8 cellular contexts compared by ENCODE assay signal in genomic region chr5:157148734-157149615, GRCh38. TPM values are rescaled to one million over a fixed set of nuclear protein-coding genes. Genes with fewer than 3 reads are reported as not detected.
A peak's percentile ranks its signal among the peaks of the same experiment; 100 is the strongest.
DNase-seq lines count a peak whose midpoint lies in the region; ATAC-seq and TF ChIP-seq lines count a peak whose summit lies in the region.

No MANE protein-coding gene starts in this region.

- POLR2A ChIA-PET in activated CD8-positive, alpha-beta T cell treated with anti-CD3 and anti-CD28 coated beads, Interleukin-2, amount 10 ng/mL, durations not matched to agents 7 days and 5 days (lab: Charles Lee) = interaction anchor here (0.5 to 3.2 kb wide), 11 partner anchors 12 to 124 kb away, joined by 3 to 22 read pairs (median 5); partner anchors contain the start of gene ITK

- H3K27ac Mint-ChIP-seq in activated CD8-positive, alpha-beta T cell treated with anti-CD3 and anti-CD28 coated beads, Interleukin-2, amount 10 ng/mL, durations not matched to agents 7 days and 5 days = no peak overlapping the region
- peak overlapping the region; percentile 89 to 97 for H3K27ac Mint-ChIP-seq in effector memory CD8-positive, alpha-beta T cell

- H3K9me3 Mint-ChIP-seq in activated CD8-positive, alpha-beta T cell treated with anti-CD3 and anti-CD28 coated beads, Interleukin-2, amount 10 ng/mL, durations not matched to agents 7 days and 5 days (ENCODE audit: insufficient read depth) = no peaks in the 10 kb centered on the region
- H3K9me3 Mint-ChIP-seq in effector memory CD8-positive, alpha-beta T cell = no peaks in the 10 kb centered on the region

- ATAC-seq in HG03159 (IDR thresholded peaks at IDR 0.05; ENCODE audit: unreplicated experiment) = peak; percentile 78
- peak; percentile 75 for ATAC-seq in activated CD8-positive, alpha-beta T cell treated with anti-CD3 and anti-CD28 coated beads, Interleukin-2, amount 10 ng/mL, durations not matched to agents 7 days and 5 days
- peak; percentile 98 for ATAC-seq in effector memory CD8-positive, alpha-beta T cell (replicated peaks)

- DNase-seq in A172 (ENCODE audit: low spot score) (peak; percentile 67), GM13977 (ENCODE audit: low spot score) (peak; percentile 64), NCI-H748 (lab: John Stamatoyannopoulos, UW; ENCODE audit: unreplicated experiment) (peak; percentile 71), midbrain (lab: John Stamatoyannopoulos, UW) (peak; percentile 83)
- peak; percentile 90 for DNase-seq in activated CD8-positive, alpha-beta T cell treated with anti-CD3 and anti-CD28 coated beads, Interleukin-2, amount 10 ng/mL, durations not matched to agents 7 days and 5 days
- DNase-seq in effector memory CD8-positive, alpha-beta T cell = peak; percentile 85 to 91 (median 86)
- peak; percentile 61 for DNase-seq in stimulated activated CD8-positive, alpha-beta memory T cell treated with anti-CD3 and anti-CD28 coated beads, Interleukin-7, amount 100 ng/mL, for 24 hours (ENCODE audit: low read depth)

- in situ Hi-C loops in GM13977 (cut with MboI; ENCODE audit: low pct_unique_long_range_greater_than_20kb, low sequenced_read_pairs, unreplicated experiment) = loop anchor here (10.0 to 25.0 kb wide), 3 partner anchors 166 to 1212 kb away; no protein-coding TSS in a partner anchor

- no peak overlapping the region for H3K4me3 Mint-ChIP-seq in activated CD8-positive, alpha-beta T cell treated with anti-CD3 and anti-CD28 coated beads, Interleukin-2, amount 10 ng/mL, durations not matched to agents 7 days and 5 days
- H3K4me3 Mint-ChIP-seq in effector memory CD8-positive, alpha-beta T cell = peak overlapping the region; percentile 25 to 55

- H3K27me3 Mint-ChIP-seq in activated CD8-positive, alpha-beta T cell treated with anti-CD3 and anti-CD28 coated beads, Interleukin-2, amount 10 ng/mL, durations not matched to agents 7 days and 5 days (ENCODE audit: low read depth) = no peaks in the 10 kb centered on the region
- no peaks in the 10 kb centered on the region for H3K27me3 Mint-ChIP-seq in effector memory CD8-positive, alpha-beta T cell

- no peaks in the 10 kb centered on the region for H3K36me3 Mint-ChIP-seq in activated CD8-positive, alpha-beta T cell treated with anti-CD3 and anti-CD28 coated beads, Interleukin-2, amount 10 ng/mL, durations not matched to agents 7 days and 5 days (ENCODE audit: low read depth)
- peaks cover 3% of the 10 kb centered on the region for H3K36me3 Mint-ChIP-seq in effector memory CD8-positive, alpha-beta T cell (ENCODE audit: insufficient read depth)

- CTCF ChIA-PET in activated CD8-positive, alpha-beta T cell treated with anti-CD3 and anti-CD28 coated beads, Interleukin-2, amount 10 ng/mL, durations not matched to agents 7 days and 5 days (lab: Charles Lee) = interaction anchor here (0.9 to 7.4 kb wide), 44 partner anchors 9 to 194 kb away, joined by 3 to 162 read pairs (median 5); partner anchors contain the start of gene ITK

- peak; percentile 84 for TF ChIP-seq CTCF in GM13977 (IDR thresholded peaks at IDR 0.05; ENCODE audit: extremely low read depth, insufficient read depth, missing control alignments)

- H3K4me1 Mint-ChIP-seq in activated CD8-positive, alpha-beta T cell treated with anti-CD3 and anti-CD28 coated beads, Interleukin-2, amount 10 ng/mL, durations not matched to agents 7 days and 5 days (ENCODE audit: low read depth) = peaks cover 54% of the 10 kb centered on the region
- peaks cover 10 to 18% of the 10 kb centered on the region in 2 donors for H3K4me1 Mint-ChIP-seq in effector memory CD8-positive, alpha-beta T cell (ENCODE audit: low read depth in 2 of 2)

RNA-seq across cellular contexts. Expression of gene MED7, which starts 6.3 kb away (rescaled TPM):
- 25.6 and 26.0 TPM in 2 replicates for total RNA-seq in A172 (2014; rRNA removed; shearing (Covaris generic))
- 10 to 100 TPM; 13.1 to 13.9 TPM for total RNA-seq in activated CD8-positive, alpha-beta T cell treated with anti-CD3 and anti-CD28 coated beads, Interleukin-2, amount 10 ng/mL, durations not matched to agents 7 days and 5 days

RNA-seq across cellular contexts. Expression of gene GARIN3, which starts 17.1 kb away (rescaled TPM):
- total RNA-seq in A172 (2014; rRNA removed; shearing (Covaris generic)) = not detected in 2 replicates
- not detected for total RNA-seq in activated CD8-positive, alpha-beta T cell treated with anti-CD3 and anti-CD28 coated beads, Interleukin-2, amount 10 ng/mL, durations not matched to agents 7 days and 5 days

RNA-seq across cellular contexts. Expression of gene ITK, which starts 31.7 kb away (rescaled TPM):
- 0.19 and 0.69 TPM in 2 replicates for total RNA-seq in A172 (2014; rRNA removed; shearing (Covaris generic))
- 100 to 1,000 TPM; 254 to 263 TPM for total RNA-seq in activated CD8-positive, alpha-beta T cell treated with anti-CD3 and anti-CD28 coated beads, Interleukin-2, amount 10 ng/mL, durations not matched to agents 7 days and 5 days

RNA-seq across cellular contexts. Expression of gene HAVCR2, which starts 40.1 kb away (rescaled TPM):
- total RNA-seq in A172 (2014; rRNA removed; shearing (Covaris generic)) = not detected in 2 replicates
- total RNA-seq in activated CD8-positive, alpha-beta T cell treated with anti-CD3 and anti-CD28 coated beads, Interleukin-2, amount 10 ng/mL, durations not matched to agents 7 days and 5 days = 10 to 100 TPM; 77.6 to 78.7 TPM

Comparison
In these comparisons a context has a peak if more than half of its experiments do, and no peak if none do; other contexts are left out.
1. Peak in every context shown above with its lines: DNase-seq and ATAC-seq.
2. RNA of gene ITK, which starts 31.7 kb away (total RNA-seq): 254 to 263 TPM in activated CD8-positive, alpha-beta T cell treated with anti-CD3 and anti-CD28 coated beads, Interleukin-2, amount 10 ng/mL, durations not matched to agents 7 days and 5 days; 0.19 to 0.69 TPM in A172; every median in the first group is over 100 times any median in the second.